In genomic region chr2:169824373-169825333, GRCh38 we compare ENCODE assay signal across 1 cellular context.
TF ChIP-seq lines count a peak whose summit lies in the region.

Gene METTL5, minus strand, starts transcription at chr2:169824905. Its CDS starts 308 bp downstream, at chr2:169824597.

TF ChIP-seq in K562, 482 proteins besides CTCF, POLR2A, EP300 and RAD21 (continued from another document and continues in another):
- TF ChIP-seq ARID4B (CRISPR knock-in tag; IDR thresholded peaks at IDR 0.05) = peak; percentile 98
- peak; percentile 78; the same call in 1 of the 2 replicates for TF ChIP-seq CAMTA2 (CRISPR knock-in tag; conservative IDR thresholded peaks at IDR 0.05)
- peak; percentile 8; the same call in 1 of the 2 replicates for TF ChIP-seq ATF4 (CRISPR knock-in tag; IDR thresholded peaks at IDR 0.05)
- no peak for TF ChIP-seq NFATC3 (IDR thresholded peaks at IDR 0.05)
- TF ChIP-seq MAFK (IDR thresholded peaks at IDR 0.05; ENCODE audit: low read length) = peak; percentile 53
- TF ChIP-seq DPF2 (IDR thresholded peaks at IDR 0.05) = peak; percentile 42; the same call in 1 of the 2 replicates
- 0 out of 2 replicates have a peak, but pooled peaks have one; percentile 71 for TF ChIP-seq CHCHD3 (CRISPR knock-in tag; IDR thresholded peaks at IDR 0.05)
- TF ChIP-seq ZFP1 (CRISPR knock-in tag; IDR thresholded peaks at IDR 0.05) = peak; percentile 42; the same call in 1 of the 2 replicates
- TF ChIP-seq LCOR (CRISPR knock-in tag; IDR thresholded peaks at IDR 0.05) = peak; percentile 75; the same call in 1 of the 2 replicates
- no peak for TF ChIP-seq ELF4 (CRISPR knock-in tag; IDR thresholded peaks at IDR 0.05)
- peak; percentile 80 for TF ChIP-seq PML (IDR thresholded peaks at IDR 0.05; ENCODE audit: low read length)
- peak; percentile 81 for TF ChIP-seq RNF2 (IDR thresholded peaks at IDR 0.05)
- TF ChIP-seq SMAD3 (CRISPR knock-in tag; conservative IDR thresholded peaks at IDR 0.05) = 0 out of 2 replicates have a peak, but pooled peaks have one; percentile 67
- peak; percentile 99 for TF ChIP-seq RB1 (IDR thresholded peaks at IDR 0.05; ENCODE audit: low read depth)
- TF ChIP-seq PCBP2 (IDR thresholded peaks at IDR 0.05; ENCODE audit: low read depth, low read length, poor library complexity, severe bottlenecking) = no peak
- TF ChIP-seq SFPQ (IDR thresholded peaks at IDR 0.05; ENCODE audit: low read depth, low read length) = no peak
- TF ChIP-seq ZNF511 (CRISPR knock-in tag; IDR thresholded peaks at IDR 0.05) = peak; percentile 93
- TF ChIP-seq MYC (IDR thresholded peaks at IDR 0.05; ENCODE audit: low read depth, low read length) = peak; percentile 97
- 0 out of 2 replicates have a peak, but pooled peaks have one; percentile 35 for TF ChIP-seq MYC (CRISPR knock-in tag; IDR thresholded peaks at IDR 0.05; ENCODE audit: borderline replicate concordance, low read depth)
- TF ChIP-seq POLR2G (IDR thresholded peaks at IDR 0.05; ENCODE audit: low read depth, low read length) = peak; percentile 96
- peak; percentile 63; the same call in 1 of the 2 replicates for TF ChIP-seq ATF2 (CRISPR knock-in tag; IDR thresholded peaks at IDR 0.05)
- TF ChIP-seq MTF1 (CRISPR knock-in tag; IDR thresholded peaks at IDR 0.05; ENCODE audit: borderline replicate concordance) = no peak
- peak; percentile 10; the same call in 1 of the 2 replicates for TF ChIP-seq NR2C1 (IDR thresholded peaks at IDR 0.05)
- TF ChIP-seq NR2C1 (tag; IDR thresholded peaks at IDR 0.05) = peak; percentile 34; the same call in 1 of the 2 replicates
- TF ChIP-seq MLX (CRISPR knock-in tag; conservative IDR thresholded peaks at IDR 0.05) = peak in 1 of 2 experiments; percentile 91; a peak in 1 of 4 replicates
- TF ChIP-seq TCF7 (IDR thresholded peaks at IDR 0.05; ENCODE audit: borderline replicate concordance) = peak; percentile 61; the same call in 1 of the 2 replicates
- TF ChIP-seq GATAD2A (IDR thresholded peaks at IDR 0.05) = peak; percentile 90
- peak in 1 of 2 experiments; percentile 52; a peak in 1 of 4 replicates for TF ChIP-seq KDM1A (IDR thresholded peaks at IDR 0.05)
- TF ChIP-seq SMAD1 (IDR thresholded peaks at IDR 0.05; ENCODE audit: low read depth, low read length, partially characterized antibody) = peak; percentile 73
- peak in 1 of 2 experiments; percentile 19; a peak in 1 of 4 replicates for TF ChIP-seq CSDE1 (IDR thresholded peaks at IDR 0.05)
- peak; percentile 96 for TF ChIP-seq THAP12 (CRISPR knock-in tag; IDR thresholded peaks at IDR 0.05)
- TF ChIP-seq HDAC3 (IDR thresholded peaks at IDR 0.05; ENCODE audit: borderline replicate concordance, partially characterized antibody) = no peak
- no peak for TF ChIP-seq ZNF57 (CRISPR knock-in tag; IDR thresholded peaks at IDR 0.05)
- peak; percentile 50; the same call in 1 of the 2 replicates for TF ChIP-seq VEZF1 (CRISPR knock-in tag; IDR thresholded peaks at IDR 0.05)
- TF ChIP-seq NCOR1 (IDR thresholded peaks at IDR 0.05) = peak; percentile 52
- TF ChIP-seq ZNF592 (IDR thresholded peaks at IDR 0.05) = peak; percentile 98
- TF ChIP-seq ZKSCAN8 (CRISPR knock-in tag; IDR thresholded peaks at IDR 0.05) = no peak
- peak; percentile 48; the same call in 1 of the 2 replicates for TF ChIP-seq ZNF740 (CRISPR knock-in tag; IDR thresholded peaks at IDR 0.05)
- TF ChIP-seq ZNF740 (tag; IDR thresholded peaks at IDR 0.05) = no peak
- TF ChIP-seq SMAD4 (CRISPR knock-in tag; conservative IDR thresholded peaks at IDR 0.05) = peak; percentile 81
- peak; percentile 77 for TF ChIP-seq PHF20 (IDR thresholded peaks at IDR 0.05; ENCODE audit: partially characterized antibody)
- peak; percentile 97 for TF ChIP-seq FOXP1 (CRISPR knock-in tag; IDR thresholded peaks at IDR 0.05)
- 0 out of 2 replicates have a peak, but pooled peaks have one; percentile 80 for TF ChIP-seq ZC3H11A (IDR thresholded peaks at IDR 0.05; ENCODE audit: low read depth, low read length)
- TF ChIP-seq SMARCA5 (IDR thresholded peaks at IDR 0.05) = no peak
- peak; percentile 83 for TF ChIP-seq ZNF263 (CRISPR knock-in tag; IDR thresholded peaks at IDR 0.05; ENCODE audit: borderline replicate concordance)
- TF ChIP-seq ZNF583 (CRISPR knock-in tag; IDR thresholded peaks at IDR 0.05) = no peak
